ENCODE assay signal across 8 cellular contexts in genomic region chr12:118358607-118359540, GRCh38. TPM values are rescaled to one million over a fixed set of nuclear protein-coding genes. Genes with fewer than 3 reads are reported as not detected.
A peak's percentile ranks its signal among the peaks of the same experiment; 100 is the strongest.
DNase-seq lines count a peak whose midpoint lies in the region; ATAC-seq lines count a peak whose summit lies in the region.

No MANE protein-coding gene starts in this region.

- H3K27ac ChIP-seq in BLaER1 (peak overlapping the region; percentile 82), GM23248 (peak overlapping the region; percentile 98)

- peaks cover 47% of the 10 kb centered on the region for H3F3A ChIP-seq in GM23248 (ENCODE audit: insufficient read depth)

- H3K9ac ChIP-seq in BLaER1: peak overlapping the region; percentile 82
- no peak overlapping the region for H3K9ac ChIP-seq in GM23248

- H3K4me1 ChIP-seq in BLaER1 (peaks cover 53% of the 10 kb centered on the region), GM23248 (ENCODE audit: insufficient read depth) (peaks cover 59% of the 10 kb centered on the region)

- DNase-seq in GM23248 (no peak), left lobe of liver (ENCODE audit: low spot score) (no peak), T1000 (lab: John Stamatoyannopoulos, UW) (no peak), NCI-H446 treated with DMSO at 0.1 percent for 48 hours (lab: John Stamatoyannopoulos, UW) (no peak)
- no peak for DNase-seq in T-helper 2 cell treated with Interferon-gamma antibody and Interleukin-4, amounts not matched to agents 5 μg/mL and 100 μg/mL, for 36 hours (ENCODE audit: low spot score)
- no peak for DNase-seq in stimulated activated CD4-positive, alpha-beta T cell treated with anti-CD3 and anti-CD28 coated beads, Interleukin-1b, Interleukin-23, amount 100 ng/mL, for 48 hours

- in situ Hi-C loops in GM23248 (cut with MboI): no loop called here

- peak overlapping the region; percentile 95 for H3K4me3 Mint-ChIP-seq in T-helper 2 cell treated with Interferon-gamma antibody and Interleukin-4, amounts not matched to agents 5 μg/mL and 100 μg/mL, for 36 hours

- 72 to 73% methylated on average over 8 of the region's 8 CpGs for WGBS in GM23248 (ENCODE audit: low coverage in 1 of 2, low lambda C conversion rate in 2 of 2, missing lambda C conversion rate in 2 of 2), 2 experiments

- H3K9me3 ChIP-seq in BLaER1 (peaks cover 14% of the 10 kb centered on the region), GM23248 (ENCODE audit: low read depth) (no peaks in the 10 kb centered on the region)

- H3K27me3 ChIP-seq in BLaER1 (no peaks in the 10 kb centered on the region), GM23248 (replicated peaks; ENCODE audit: insufficient read depth) (no peaks in the 10 kb centered on the region)

- H3K27ac Mint-ChIP-seq in T-helper 2 cell treated with Interferon-gamma antibody and Interleukin-4, amounts not matched to agents 5 μg/mL and 100 μg/mL, for 36 hours: peak overlapping the region; percentile 93

- H4K20me1 ChIP-seq in BLaER1 (no peaks in the 10 kb centered on the region), GM23248 (ENCODE audit: insufficient read depth) (peaks cover 3% of the 10 kb centered on the region; the same call in 1 of the 2 replicates)

- peaks cover 21% of the 10 kb centered on the region for H3K4me1 Mint-ChIP-seq in T-helper 2 cell treated with Interferon-gamma antibody and Interleukin-4, amounts not matched to agents 5 μg/mL and 100 μg/mL, for 36 hours (ENCODE audit: low read depth)

- H3K4me2 ChIP-seq in BLaER1: peak overlapping the region; percentile 90
- H3K4me2 ChIP-seq in GM23248 (ENCODE audit: unreplicated experiment): peak overlapping the region; percentile 82

- H3K4me3 ChIP-seq in BLaER1 (peak overlapping the region; percentile 69), GM23248 (no peak overlapping the region)

- H3K36me3 ChIP-seq in BLaER1 (peaks cover 8% of the 10 kb centered on the region), GM23248 (ENCODE audit: low read depth) (no peaks in the 10 kb centered on the region)

- H3K9me3 Mint-ChIP-seq in T-helper 2 cell treated with Interferon-gamma antibody and Interleukin-4, amounts not matched to agents 5 μg/mL and 100 μg/mL, for 36 hours: peaks cover 11% of the 10 kb centered on the region

- peak; percentile 43 for ATAC-seq in left lobe of liver
- no peak for ATAC-seq in HG03196 (IDR thresholded peaks at IDR 0.05; ENCODE audit: unreplicated experiment)

- H2AFZ ChIP-seq in GM23248: no peak overlapping the region

- peaks cover 84% of the 10 kb centered on the region for H3K79me2 ChIP-seq in GM23248 (ENCODE audit: insufficient read depth)

- H3K27me3 Mint-ChIP-seq in T-helper 2 cell treated with Interferon-gamma antibody and Interleukin-4, amounts not matched to agents 5 μg/mL and 100 μg/mL, for 36 hours (ENCODE audit: low read depth): no peaks in the 10 kb centered on the region

- no peaks in the 10 kb centered on the region for H3K9me2 ChIP-seq in GM23248 (ENCODE audit: insufficient read depth)

- H3K36me3 Mint-ChIP-seq in T-helper 2 cell treated with Interferon-gamma antibody and Interleukin-4, amounts not matched to agents 5 μg/mL and 100 μg/mL, for 36 hours (ENCODE audit: low read depth): peaks cover 22% of the 10 kb centered on the region

RNA-seq across cellular contexts. Expression of gene TAOK3, which starts 13.8 kb away (rescaled TPM):
- total RNA-seq in GM23248 (2014; rRNA removed; shearing (Covaris generic)): 17.8 and 30.0 TPM in 2 replicates
- polyA plus RNA-seq in GM23248 (2016; fragmentation: Nextera tagmentation; extraction: Ambion mirVana): 49.8 TPM in 2 replicates
- 15.5 TPM for total RNA-seq in left lobe of liver

RNA-seq across cellular contexts. Expression of gene SUDS3, which starts 17.5 kb away (rescaled TPM):
- total RNA-seq in GM23248 (2014; rRNA removed; shearing (Covaris generic)): 27.1 and 42.7 TPM in 2 replicates
- polyA plus RNA-seq in GM23248 (2016; fragmentation: Nextera tagmentation; extraction: Ambion mirVana): 17.2 and 17.6 TPM in 2 replicates
- total RNA-seq in left lobe of liver: 10.8 TPM
